18 cellular contexts compared by ENCODE assay signal in the genomic region with DNA sequence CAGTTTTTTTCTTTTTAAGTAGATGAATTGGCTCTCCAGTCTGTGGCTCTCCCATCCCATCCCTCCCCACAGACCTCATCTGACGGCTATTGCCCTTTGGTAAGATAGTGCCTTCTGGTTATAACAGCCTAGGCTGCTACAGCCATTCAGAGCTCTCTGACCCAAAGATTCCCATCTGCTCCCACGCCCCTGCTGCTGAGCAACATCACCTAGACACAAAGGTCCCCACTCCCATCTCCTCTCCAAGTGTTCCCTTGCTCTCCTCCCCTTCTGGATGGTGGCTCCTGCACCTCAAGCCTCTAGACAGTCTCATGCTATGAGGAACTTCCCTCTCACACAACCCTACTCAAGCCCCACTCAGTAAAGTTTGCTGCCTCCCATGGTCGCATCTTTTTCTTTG. TPM values are rescaled to one million over a fixed set of nuclear protein-coding genes. Genes with fewer than 3 reads are reported as not detected.
DNase-seq lines count a peak whose midpoint lies in the region; ATAC-seq and TF ChIP-seq lines count a peak whose summit lies in the region.
"Had no signal": no experiment of that assay in that cellular context is flagged by ENCODE, and none has a peak within 500 bp of the region (broad histone marks: within the 10 kb centered on the region; RNA-seq: fewer than 3 reads in every experiment).

No MANE protein-coding gene starts in this region.

- intact Hi-C loops in posterior vena cava (cut with DNase I): loop anchor here in 1 of 2 donors (10.0 kb wide), 1 partner anchor 149 kb away; no protein-coding TSS in a partner anchor

- peaks cover 8% of the 10 kb centered on the region for H3K27me3 Mint-ChIP-seq in activated naive CD4-positive, alpha-beta T cell treated with anti-CD3 and anti-CD28 coated beads, Interleukin-2, amount 50 U/mL, for 24 hours
- H3K27me3 Mint-ChIP-seq in activated naive CD4-positive, alpha-beta T cell treated with anti-CD3 and anti-CD28 coated beads, Interleukin-2, amount 10 ng/mL, durations not matched to agents 7 days and 5 days: peaks cover 36% of the 10 kb centered on the region
- peaks cover 10% of the 10 kb centered on the region for H3K27me3 Mint-ChIP-seq in endothelial cell (ENCODE audit: unreplicated experiment)

- no peak overlapping the region for H3K4me3 ChIP-seq in H7 (ENCODE audit: insufficient read depth, low read depth, low read length)
- H3K4me3 ChIP-seq: GM12878, GM23338, HAP-1 had no signal

- H3K4me1 Mint-ChIP-seq in activated naive CD4-positive, alpha-beta T cell treated with anti-CD3 and anti-CD28 coated beads, Interleukin-2, amount 50 U/mL, for 24 hours: no peaks in the 10 kb centered on the region
- H3K4me1 Mint-ChIP-seq in activated naive CD4-positive, alpha-beta T cell treated with anti-CD3 and anti-CD28 coated beads, Interleukin-2, amount 10 ng/mL, durations not matched to agents 7 days and 5 days: no peaks in the 10 kb centered on the region
- peaks cover 4% of the 10 kb centered on the region for H3K4me1 Mint-ChIP-seq in endothelial cell (ENCODE audit: unreplicated experiment)
- H3K4me1 Mint-ChIP-seq: CD4-positive, alpha-beta memory T cell had no signal

- H3K4me3 Mint-ChIP-seq in activated naive CD4-positive, alpha-beta T cell treated with anti-CD3 and anti-CD28 coated beads, Interleukin-2, amount 50 U/mL, for 24 hours: no peak overlapping the region
- H3K4me3 Mint-ChIP-seq in activated naive CD4-positive, alpha-beta T cell treated with anti-CD3 and anti-CD28 coated beads, Interleukin-2, amount 10 ng/mL, durations not matched to agents 7 days and 5 days: no peak overlapping the region
- H3K4me3 Mint-ChIP-seq in endothelial cell (ENCODE audit: unreplicated experiment): peak overlapping the region; percentile 32
- H3K4me3 Mint-ChIP-seq: CD4-positive, alpha-beta memory T cell; GM23338; HFFc6 had no signal

- peaks cover 1% of the 10 kb centered on the region; the same call in 1 of the 2 replicates for H3K36me3 ChIP-seq in H7 (replicated peaks; ENCODE audit: control insufficient read depth, insufficient read depth, low read length)
- H3K36me3 ChIP-seq: HAP-1 had no signal

- CTCF ChIA-PET in activated naive CD4-positive, alpha-beta T cell treated with anti-CD3 and anti-CD28 coated beads, Interleukin-2, amount 10 ng/mL, durations not matched to agents 7 days and 5 days (lab: Charles Lee): interaction anchor here (2.4 kb wide), 1 partner anchor 12 kb away, joined by 6 read pairs; no protein-coding TSS in a partner anchor

- no peak for ATAC-seq in HG02884 (IDR thresholded peaks at IDR 0.05; ENCODE audit: unreplicated experiment)
- ATAC-seq: GM12878, GM23338 had no signal

- no peaks in the 10 kb centered on the region for H3K9me3 Mint-ChIP-seq in activated naive CD4-positive, alpha-beta T cell treated with anti-CD3 and anti-CD28 coated beads, Interleukin-2, amount 50 U/mL, for 24 hours
- H3K9me3 Mint-ChIP-seq in activated naive CD4-positive, alpha-beta T cell treated with anti-CD3 and anti-CD28 coated beads, Interleukin-2, amount 10 ng/mL, durations not matched to agents 7 days and 5 days: no peaks in the 10 kb centered on the region
- H3K9me3 Mint-ChIP-seq in endothelial cell (ENCODE audit: unreplicated experiment): no peaks in the 10 kb centered on the region
- H3K9me3 Mint-ChIP-seq: CD4-positive, alpha-beta memory T cell; GM23338; HFFc6 had no signal

- TF ChIP-seq CTCF in endothelial cell (IDR thresholded peaks at IDR 0.05; ENCODE audit: unreplicated experiment): no peak

- no peak for DNase-seq in activated naive CD4-positive, alpha-beta T cell treated with anti-CD3 and anti-CD28 coated beads, Interleukin-2, amount 10 ng/mL, durations not matched to agents 7 days and 5 days
- DNase-seq in H7: peak; percentile 20
- DNase-seq in endothelial cell (ENCODE audit: low spot score): no peak
- peak; percentile 8 for DNase-seq in posterior vena cava (ENCODE audit: low spot score)
- no peak for DNase-seq in activated CD4-positive, alpha-beta T cell treated with anti-CD3 and anti-CD28 coated beads for 4 hours
- no peak for DNase-seq in NCI-H146 (lab: John Stamatoyannopoulos, UW)
- DNase-seq: C1 segment of cervical spinal cord; CD4-positive, alpha-beta memory T cell; COR-L47; DMS153; DND-41; HFFc6 had no signal

- H3K27me3 ChIP-seq in H7 (ENCODE audit: control insufficient read depth, insufficient read depth, low read length): no peaks in the 10 kb centered on the region; the same call in 1 of the 2 replicates

- no peaks in the 10 kb centered on the region for H3K36me3 Mint-ChIP-seq in activated naive CD4-positive, alpha-beta T cell treated with anti-CD3 and anti-CD28 coated beads, Interleukin-2, amount 50 U/mL, for 24 hours
- no peaks in the 10 kb centered on the region for H3K36me3 Mint-ChIP-seq in activated naive CD4-positive, alpha-beta T cell treated with anti-CD3 and anti-CD28 coated beads, Interleukin-2, amount 10 ng/mL, durations not matched to agents 7 days and 5 days
- H3K36me3 Mint-ChIP-seq in endothelial cell (ENCODE audit: low read depth, unreplicated experiment): no peaks in the 10 kb centered on the region
- H3K36me3 Mint-ChIP-seq: CD4-positive, alpha-beta memory T cell had no signal

- peak overlapping the region; percentile 31 for H3K27ac Mint-ChIP-seq in activated naive CD4-positive, alpha-beta T cell treated with anti-CD3 and anti-CD28 coated beads, Interleukin-2, amount 50 U/mL, for 24 hours
- no peak overlapping the region for H3K27ac Mint-ChIP-seq in activated naive CD4-positive, alpha-beta T cell treated with anti-CD3 and anti-CD28 coated beads, Interleukin-2, amount 10 ng/mL, durations not matched to agents 7 days and 5 days
- H3K27ac Mint-ChIP-seq in endothelial cell (ENCODE audit: unreplicated experiment): no peak overlapping the region
- H3K27ac Mint-ChIP-seq: CD4-positive, alpha-beta memory T cell; GM23338; HFFc6 had no signal

RNA-seq across cellular contexts. Expression of a gene that starts 23.7 kb away (rescaled TPM):
- total RNA-seq in H7 (2014; rRNA removed; shearing (Covaris generic)): 0.07 and 0.67 TPM in 2 replicates
- total RNA-seq in endothelial cell (ENCODE audit: unreplicated experiment) (not detected), posterior vena cava (not detected)
- total RNA-seq: A172; CD4-positive, alpha-beta memory T cell; GM23338; HFFc6 had no signal

RNA-seq across cellular contexts. Expression of a gene that starts 34.2 kb away (rescaled TPM):
- 46.5 and 65.7 TPM in 2 replicates for total RNA-seq in H7 (2014; rRNA removed; shearing (Covaris generic))
- 68.7 TPM for total RNA-seq in endothelial cell (ENCODE audit: unreplicated experiment)
- 10 to 100 TPM; 76.4 to 76.7 TPM for total RNA-seq in posterior vena cava

RNA-seq across cellular contexts. Expression of a gene that starts 44.2 kb away (rescaled TPM):
- total RNA-seq in H7 (2014; rRNA removed; shearing (Covaris generic)): 51.4 and 59.1 TPM in 2 replicates
- total RNA-seq in endothelial cell (ENCODE audit: unreplicated experiment): 11.8 TPM
- 10 to 100 TPM; 13.0 to 16.2 TPM for total RNA-seq in posterior vena cava

RNA-seq across cellular contexts. Expression of a gene that starts 44.3 kb away (rescaled TPM):
- 222 and 264 TPM in 2 replicates for total RNA-seq in H7 (2014; rRNA removed; shearing (Covaris generic))
- total RNA-seq in endothelial cell (ENCODE audit: unreplicated experiment) (326 TPM), posterior vena cava (100 to 1,000 TPM; 112 to 178 TPM)

RNA-seq across cellular contexts. Expression of a gene that starts 50.8 kb away (rescaled TPM):
- total RNA-seq in H7 (2014; rRNA removed; shearing (Covaris generic)): 13.4 and 18.5 TPM in 2 replicates
- total RNA-seq in endothelial cell (ENCODE audit: unreplicated experiment) (11.2 TPM), posterior vena cava (1 to 10 TPM; 6.2 to 6.3 TPM)

Comparison
In these comparisons a context has a peak if more than half of its experiments do, and no peak if none do; other contexts are left out.
1. DNase-seq: peak in H7 (single experiment) and posterior vena cava (single experiment); none in activated naive CD4-positive, alpha-beta T cell treated with anti-CD3 and anti-CD28 coated beads, Interleukin-2, amount 10 ng/mL, durations not matched to agents 7 days and 5 days (single experiment), endothelial cell (single experiment), activated CD4-positive, alpha-beta T cell treated with anti-CD3 and anti-CD28 coated beads for 4 hours (0 of 2) and NCI-H146 (single experiment).